In genomic region chr3:170528731-170529130, GRCh38 we compare ENCODE assay signal across 1 cellular context.
TF ChIP-seq lines count a peak whose summit lies in the region.

No MANE protein-coding gene starts in this region.

TF ChIP-seq in K562, 482 proteins besides CTCF, POLR2A, EP300 and RAD21 (continued from another document):
- TF ChIP-seq ARID3A (IDR thresholded peaks at IDR 0.05; ENCODE audit: borderline replicate concordance, low read depth, low read length), result no peak
- no peak for TF ChIP-seq XRCC4 (IDR thresholded peaks at IDR 0.05; ENCODE audit: extremely low read depth, insufficient read depth, insufficient read length)
- TF ChIP-seq SMAD3 (CRISPR knock-in tag; conservative IDR thresholded peaks at IDR 0.05), result no peak
- no peak for TF ChIP-seq MCM5 (IDR thresholded peaks at IDR 0.05; ENCODE audit: low read depth)
- TF ChIP-seq TBP (optimal IDR thresholded peaks at IDR 0.05; ENCODE audit: low read depth, low read length), result no peak
- no peak for TF ChIP-seq ZBED1 (IDR thresholded peaks at IDR 0.05)
- TF ChIP-seq POLR2B (IDR thresholded peaks at IDR 0.05; ENCODE audit: low read depth, partially characterized antibody), result no peak
- no peak for TF ChIP-seq FOXK1 (CRISPR knock-in tag; IDR thresholded peaks at IDR 0.05; ENCODE audit: borderline replicate concordance)
- no peak for TF ChIP-seq ETV6 (IDR thresholded peaks at IDR 0.05; ENCODE audit: borderline replicate concordance in 1 of 2, low read depth in 2 of 2, low read length in 1 of 2)
- TF ChIP-seq ETV6 (CRISPR knock-in tag; IDR thresholded peaks at IDR 0.05; ENCODE audit: borderline replicate concordance), result no peak
- no peak for TF ChIP-seq BMI1 (IDR thresholded peaks at IDR 0.05; ENCODE audit: low read length)
- no peak for TF ChIP-seq POLR2H (tag; IDR thresholded peaks at IDR 0.05; ENCODE audit: low read depth)
- TF ChIP-seq POLR2AphosphoS5 (IDR thresholded peaks at IDR 0.05; ENCODE audit: control insufficient read depth, insufficient read depth, low read depth, low read length), result no peak
- no peak for TF ChIP-seq TAF15 (IDR thresholded peaks at IDR 0.05; ENCODE audit: low read depth, low read length)
- TF ChIP-seq ZBTB33 (CRISPR knock-in tag; IDR thresholded peaks at IDR 0.05), result no peak
- no peak for TF ChIP-seq UBTF (IDR thresholded peaks at IDR 0.05; ENCODE audit: borderline replicate concordance in 1 of 2, low read depth in 2 of 2, low read length in 2 of 2)
